In genomic region chr1:159012495-159012894, GRCh38 we compare ENCODE assay signal across 8 cellular contexts. TPM values are rescaled to one million over a fixed set of nuclear protein-coding genes. Genes with fewer than 3 reads are reported as not detected.
A peak's percentile ranks its signal among the peaks of the same experiment; 100 is the strongest.
DNase-seq lines count a peak whose midpoint lies in the region; ATAC-seq and TF ChIP-seq lines count a peak whose summit lies in the region.

No MANE protein-coding gene starts in this region.

- DNase-seq in activated CD4-positive, alpha-beta T cell treated with anti-CD3 and anti-CD28 coated beads, Interleukin-2, amount 50 U/mL, for 48 hours: peak; percentile 62 to 73
- DNase-seq in fibroblast of lung (ENCODE audit: low read depth in 2 of 2) (peak; percentile 37 to 42), HuH-7.5 (ENCODE audit: low spot score) (no peak), GM19238 (ENCODE audit: insufficient read length, low spot score) (no peak), DMS53 treated with DMSO at 0.1 percent for 48 hours (lab: John Stamatoyannopoulos, UW; ENCODE audit: unreplicated experiment) (no peak)
- DNase-seq in stimulated activated CD4-positive, alpha-beta T cell treated with anti-CD3 and anti-CD28 coated beads, Interleukin-2, amount 100 ng/mL, for 24 hours: peak; percentile 61 to 64

- no peak for TF ChIP-seq CTCF in fibroblast of lung (conservative IDR thresholded peaks at IDR 0.05 in 1 of 2, IDR thresholded peaks at IDR 0.05 in 1 of 2; ENCODE audit: low read depth in 1 of 2, low read length in 2 of 2)

- no peaks in the 10 kb centered on the region for H3K27me3 ChIP-seq in fibroblast of lung (ENCODE audit: control insufficient read depth, insufficient read depth, low read length)

- ATAC-seq in GM18502 (IDR thresholded peaks at IDR 0.05; ENCODE audit: poor library complexity, unreplicated experiment) (peak; percentile 25), HG03159 (IDR thresholded peaks at IDR 0.05; ENCODE audit: unreplicated experiment) (peak; percentile 37)

- H3K4me3 ChIP-seq in fibroblast of lung (replicated peaks in 1 of 4; ENCODE audit: control extremely low read depth in 1 of 4, insufficient read depth in 1 of 4, low read depth in 3 of 4, low read length in 4 of 4): peak overlapping the region; percentile 35 to 100 (median 84)

- peaks cover 57% of the 10 kb centered on the region for H3K79me2 ChIP-seq in fibroblast of lung (ENCODE audit: control insufficient read depth, insufficient read depth, low read length)

- no peak overlapping the region for H3K27ac ChIP-seq in fibroblast of lung (ENCODE audit: insufficient read depth, low read length)

- H4K20me1 ChIP-seq in fibroblast of lung (ENCODE audit: control insufficient read depth, extremely low read depth, insufficient read depth, low read length): no peaks in the 10 kb centered on the region

- H3K9ac ChIP-seq in fibroblast of lung (ENCODE audit: insufficient read depth, low read length): no peak overlapping the region

- H3K36me3 ChIP-seq in fibroblast of lung (ENCODE audit: control insufficient read depth, insufficient read depth, low read length): peaks cover 3% of the 10 kb centered on the region

- peaks cover 11% of the 10 kb centered on the region for H3K4me1 ChIP-seq in fibroblast of lung (ENCODE audit: control insufficient read depth, extremely low read depth, insufficient read depth, low read length)

- no peak overlapping the region for H2AFZ ChIP-seq in fibroblast of lung (ENCODE audit: low read length)

- no peaks in the 10 kb centered on the region for H3K9me3 ChIP-seq in fibroblast of lung (ENCODE audit: control insufficient read depth, insufficient read depth, low read depth, low read length)

- H3K4me2 ChIP-seq in fibroblast of lung (ENCODE audit: extremely low read depth, insufficient read depth, low read length): peak overlapping the region; percentile 77

RNA-seq across cellular contexts. Expression of gene IFI16, which starts 2.8 kb away (rescaled TPM):
- 134 and 141 TPM in 2 replicates for total RNA-seq in fibroblast of lung
- 193 and 223 TPM in 2 replicates for polyA plus RNA-seq in fibroblast of lung
- polyA plus RNA-seq in fibroblast of lung (2012): 124 and 152 TPM in 2 replicates
- 22.7 and 29.1 TPM in 2 replicates for polyA minus RNA-seq in fibroblast of lung (ENCODE audit: low replicate concordance)

Comparison
In these comparisons a context has a peak if more than half of its experiments do, and no peak if none do; other contexts are left out.
1. DNase-seq: peak in activated CD4-positive, alpha-beta T cell treated with anti-CD3 and anti-CD28 coated beads, Interleukin-2, amount 50 U/mL, for 48 hours (2 of 2), fibroblast of lung (2 of 2) and stimulated activated CD4-positive, alpha-beta T cell treated with anti-CD3 and anti-CD28 coated beads, Interleukin-2, amount 100 ng/mL, for 24 hours (2 of 2); none in HuH-7.5 (single experiment), GM19238 (single experiment) and DMS53 treated with DMSO at 0.1 percent for 48 hours (single experiment).